In the genomic region with DNA sequence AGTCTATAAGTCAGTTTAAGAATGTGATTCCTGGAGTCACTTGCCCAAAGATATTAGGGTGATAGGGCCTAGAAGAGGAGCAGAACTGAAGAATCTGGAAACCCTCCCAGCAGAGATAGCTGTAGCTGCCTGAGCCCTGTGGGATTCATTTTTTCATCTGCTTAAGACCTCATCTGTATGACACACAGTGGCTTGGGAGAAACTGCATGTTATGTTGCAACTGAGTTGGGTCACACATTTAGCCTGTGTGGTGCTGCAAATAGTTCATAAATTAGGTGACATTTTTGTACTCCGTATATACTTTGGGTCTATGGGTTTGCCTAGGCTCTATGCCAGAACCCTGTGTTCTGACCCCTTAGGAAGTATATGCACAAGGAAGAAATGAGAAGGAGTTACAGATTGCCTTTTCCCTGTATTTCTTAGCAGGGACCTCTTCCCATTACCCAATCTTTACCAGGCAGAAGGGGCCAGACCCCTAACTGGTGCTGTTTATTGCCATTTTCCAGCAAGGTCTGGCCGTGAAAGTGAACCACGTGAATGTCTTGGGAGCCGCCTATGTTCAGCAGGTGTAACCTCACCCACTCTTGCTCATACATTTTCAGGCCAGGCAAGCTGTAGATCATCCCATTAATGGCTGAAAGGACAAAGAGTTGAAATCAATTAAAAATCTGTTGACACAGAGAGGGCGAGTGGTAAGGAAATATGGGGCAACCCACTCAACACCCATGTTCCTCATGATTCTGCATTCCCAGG, we compare ENCODE assay signal across 15 cellular contexts. TPM values are rescaled to one million over a fixed set of nuclear protein-coding genes. Genes with fewer than 3 reads are reported as not detected.
A peak's percentile ranks its signal among the peaks of the same experiment; 100 is the strongest.
DNase-seq lines count a peak whose midpoint lies in the region; ATAC-seq, FAIRE-seq and TF ChIP-seq lines count a peak whose summit lies in the region.
"Had no signal": no experiment of that assay in that cellular context is flagged by ENCODE, and none has a peak within 500 bp of the region (broad histone marks: within the 10 kb centered on the region; RNA-seq: fewer than 3 reads in every experiment).

No MANE protein-coding gene starts in this region.

- FAIRE-seq in H1 (lab: Jason Lieb, UNC) (no peak), pancreas (lab: Jason Lieb, UNC) (no peak)
- FAIRE-seq: GM12878 had no signal

- TF ChIP-seq CTCF in DND-41 (IDR thresholded peaks at IDR 0.05; ENCODE audit: borderline replicate concordance, extremely low read depth, low read length, poor library complexity, severe bottlenecking): no peak
- TF ChIP-seq CTCF in H1 (IDR thresholded peaks at IDR 0.05; ENCODE audit: control extremely low read depth in 1 of 3, insufficient read depth in 1 of 3, low read depth in 1 of 3, low read length in 3 of 3): no peak
- no peak for TF ChIP-seq CTCF in pancreas (IDR thresholded peaks at IDR 0.05)
- TF ChIP-seq CTCF in lower lobe of right lung (IDR thresholded peaks at IDR 0.05): no peak
- no peak for TF ChIP-seq CTCF in natural killer cell (IDR thresholded peaks at IDR 0.05)

- no peak overlapping the region for H4K8ac ChIP-seq in H1 (ENCODE audit: extremely low read depth, insufficient read depth, low read length)

- H2BK5ac ChIP-seq in H1 (ENCODE audit: low read depth, low read length): 0 out of 2 replicates have a peak overlapping the region, but pooled peaks have one; percentile 1

- TF ChIP-seq RAD21 in H1 (IDR thresholded peaks at IDR 0.05 in 1 of 2, conservative IDR thresholded peaks at IDR 0.05 in 1 of 2; ENCODE audit: low read depth in 2 of 2, low read length in 2 of 2): no peak

- H3K27me3 ChIP-seq in DND-41 (ENCODE audit: insufficient read depth, low read length, poor library complexity) (no peaks in the 10 kb centered on the region), H1 (replicated peaks in 1 of 4; ENCODE audit: control insufficient read depth in 3 of 4, extremely low read depth in 1 of 4, insufficient read depth in 3 of 4, low read length in 3 of 4) (no peaks in the 10 kb centered on the region), pancreas (no peaks in the 10 kb centered on the region), lower lobe of right lung (ENCODE audit: low read depth) (no peaks in the 10 kb centered on the region)

- no peak overlapping the region; the same call in 1 of the 2 replicates for H2BK20ac ChIP-seq in H1 (ENCODE audit: low read length)

- no peaks in the 10 kb centered on the region for H3K23me2 ChIP-seq in H1 (ENCODE audit: low read depth, low read length)

- WGBS in H1 (ENCODE audit: extremely low coverage in 1 of 2, insufficient coverage in 1 of 2, insufficient read length in 1 of 2, insufficient replicate concordance in 2 of 2, low coverage in 1 of 2, low lambda C conversion rate in 2 of 2, missing lambda C conversion rate in 1 of 2), 2 experiments: 90% methylated on average over 5 of the region's 5 CpGs; no CpG with 5 or more reads in 1 of the 2 experiments
- 82 to 83% methylated on average over 5 of the region's 5 CpGs for WGBS in pancreas, 2 donors

- H3K9ac ChIP-seq in DND-41 (ENCODE audit: low read depth, low read length) (no peak overlapping the region), H1 (replicated peaks in 1 of 4; ENCODE audit: extremely low read depth in 1 of 4, low read depth in 3 of 4, low read length in 3 of 4) (no peak overlapping the region)

- H2AFZ ChIP-seq in DND-41 (ENCODE audit: low read depth, low read length) (peak overlapping the region; percentile 7; the same call in 1 of the 2 replicates), H1 (ENCODE audit: low read length) (peak overlapping the region; percentile 91)

- H3K4me3 Mint-ChIP-seq in natural killer cell: no peak overlapping the region
- H3K4me3 Mint-ChIP-seq: activated CD4-positive, alpha-beta memory T cell treated with anti-CD3 and anti-CD28 coated beads, Interleukin-2, amount 10 ng/mL, durations not matched to agents 7 days and 5 days had no signal

- no peak overlapping the region for H4K5ac ChIP-seq in H1 (ENCODE audit: insufficient read length, low read depth, low read length)

- H3K9me3 Mint-ChIP-seq in natural killer cell: no peaks in the 10 kb centered on the region
- H3K9me3 Mint-ChIP-seq: activated CD4-positive, alpha-beta memory T cell treated with anti-CD3 and anti-CD28 coated beads, Interleukin-2, amount 10 ng/mL, durations not matched to agents 7 days and 5 days; activated naive CD4-positive, alpha-beta T cell treated with anti-CD3 and anti-CD28 coated beads, Interleukin-2, amount 10 ng/mL, durations not matched to agents 7 days and 5 days; naive thymus-derived CD4-positive, alpha-beta T cell had no signal

- H3K36me3 ChIP-seq in DND-41 (ENCODE audit: insufficient read depth, low read length): no peaks in the 10 kb centered on the region
- no peaks in the 10 kb centered on the region; a peak in 1 of 8 replicates for H3K36me3 ChIP-seq in H1 (ENCODE audit: control insufficient read depth in 2 of 4, insufficient read depth in 4 of 4, low read length in 3 of 4)
- H3K36me3 ChIP-seq in pancreas: no peaks in the 10 kb centered on the region
- no peaks in the 10 kb centered on the region for H3K36me3 ChIP-seq in lower lobe of right lung

- no peaks in the 10 kb centered on the region for H3K79me2 ChIP-seq in DND-41 (ENCODE audit: insufficient read depth, low read length)
- H3K79me2 ChIP-seq in H1 (ENCODE audit: control insufficient read depth in 1 of 2, insufficient read depth in 2 of 2, low read length in 2 of 2): no peaks in the 10 kb centered on the region

- H3K9me3 ChIP-seq in DND-41 (ENCODE audit: insufficient read depth, low read length, severe bottlenecking) (no peaks in the 10 kb centered on the region), H1 (ENCODE audit: insufficient read depth in 2 of 2, low read depth in 1 of 2, low read length in 1 of 2) (no peaks in the 10 kb centered on the region), pancreas (no peaks in the 10 kb centered on the region), lower lobe of right lung (no peaks in the 10 kb centered on the region)

- no peak overlapping the region for H3K18ac ChIP-seq in H1 (ENCODE audit: extremely low read depth, low read length)

- intact Hi-C loops in pancreas (cut with DNase I) (no loop called here), lower lobe of right lung (cut with DNase I) (no loop called here), natural killer cell (cut with micrococcal nuclease) (no loop called here)

- H3K4me3 ChIP-seq in DND-41 (ENCODE audit: low read depth in 1 of 2, low read length in 2 of 2) (no peak overlapping the region), H1 (ENCODE audit: extremely low read depth in 1 of 4, insufficient read depth in 2 of 4, low read depth in 3 of 4, low read length in 4 of 4) (no peak overlapping the region), pancreas (no peak overlapping the region), lower lobe of right lung (no peak overlapping the region)
- H3K4me3 ChIP-seq: GM12878 had no signal

- H4K20me1 ChIP-seq in DND-41 (ENCODE audit: insufficient read depth, low read length) (no peaks in the 10 kb centered on the region), H1 (replicated peaks in 1 of 2; ENCODE audit: control insufficient read depth in 1 of 2, insufficient read depth in 2 of 2, low read length in 2 of 2) (no peaks in the 10 kb centered on the region)

- H2BK12ac ChIP-seq in H1 (ENCODE audit: low read depth, low read length): peak overlapping the region; percentile 20; the same call in 1 of the 2 replicates

- H3K4me1 ChIP-seq in DND-41 (ENCODE audit: insufficient read depth, low read length) (peaks cover 23% of the 10 kb centered on the region), H1 (replicated peaks in 1 of 4; ENCODE audit: control insufficient read depth in 3 of 4, insufficient read depth in 4 of 4, low read length in 3 of 4) (peaks cover 3 to 18% (median 10%) of the 10 kb centered on the region in 4 experiments; a peak in 6 of 7 replicates), pancreas (peaks cover 0 to 26% (median 22%) of the 10 kb centered on the region in 3 donors), lower lobe of right lung (peaks cover 4% of the 10 kb centered on the region)

- no peak overlapping the region for H4K91ac ChIP-seq in H1 (replicated peaks; ENCODE audit: insufficient read length, low read length)

- CTCF ChIA-PET in H1 (lab: Charles Lee; ENCODE audit: partially characterized antibody): interaction anchor here (6.7 kb wide), 1 partner anchor 18 kb away, joined by 36 read pairs; no protein-coding TSS in a partner anchor

- no peak overlapping the region for H2AK5ac ChIP-seq in H1 (ENCODE audit: low read depth, low read length)

- H3K79me1 ChIP-seq in H1 (ENCODE audit: low read depth, low read length): no peaks in the 10 kb centered on the region

- POLR2A ChIA-PET in H1 (lab: Charles Lee; ENCODE audit: partially characterized antibody): interaction anchor here (1.3 kb wide), 1 partner anchor 42 kb away, joined by 3 read pairs; a partner anchor contains a TSS

- H3K23ac ChIP-seq in H1 (ENCODE audit: insufficient read length): no peak overlapping the region

- peak overlapping the region; percentile 17; the same call in 1 of the 2 replicates for H3K27ac ChIP-seq in DND-41 (ENCODE audit: low read length)
- H3K27ac ChIP-seq in H1 (ENCODE audit: low read depth, low read length): no peak overlapping the region
- H3K27ac ChIP-seq in pancreas: peak overlapping the region in 3 of 4 donors; percentile 44 to 82 (median 66)
- no peak overlapping the region for H3K27ac ChIP-seq in lower lobe of right lung

- no peak for TF ChIP-seq POLR2A in H1 (IDR thresholded peaks at IDR 0.05; ENCODE audit: control extremely low read depth in 1 of 2, low read depth in 2 of 2, low read length in 2 of 2)

- no peak for ATAC-seq in DND-41 (ENCODE audit: insufficient read depth, low read depth)
- peak in 2 of 4 donors; percentile 34 to 48 for ATAC-seq in pancreas
- no peak for ATAC-seq in lower lobe of right lung
- no peak for ATAC-seq in natural killer cell
- no peak for ATAC-seq in left lobe of liver
- ATAC-seq: naive thymus-derived CD4-positive, alpha-beta T cell had no signal

- H3K4me1 Mint-ChIP-seq in natural killer cell: peaks cover 6% of the 10 kb centered on the region in 2 donors

- no peak overlapping the region for H3K56ac ChIP-seq in H1 (replicated peaks; ENCODE audit: insufficient read length, low read depth, low read length)

- H3K27me3 Mint-ChIP-seq in natural killer cell (ENCODE audit: low read depth in 2 of 2): peaks cover 8 to 18% of the 10 kb centered on the region in 2 donors
- H3K27me3 Mint-ChIP-seq: activated CD4-positive, alpha-beta memory T cell treated with anti-CD3 and anti-CD28 coated beads, Interleukin-2, amount 10 ng/mL, durations not matched to agents 7 days and 5 days; activated naive CD4-positive, alpha-beta T cell treated with anti-CD3 and anti-CD28 coated beads, Interleukin-2, amount 10 ng/mL, durations not matched to agents 7 days and 5 days; naive thymus-derived CD4-positive, alpha-beta T cell had no signal

- no peak for TF ChIP-seq EP300 in H1 (IDR thresholded peaks at IDR 0.05; ENCODE audit: borderline replicate concordance in 1 of 2, low read depth in 2 of 2, low read length in 2 of 2)

- H2BK15ac ChIP-seq in H1 (ENCODE audit: low read length): no peak overlapping the region

- no peaks in the 10 kb centered on the region for H3K36me3 Mint-ChIP-seq in natural killer cell

- H2BK120ac ChIP-seq in H1 (replicated peaks; ENCODE audit: low read depth, low read length): no peak overlapping the region

- H3K14ac ChIP-seq in H1 (ENCODE audit: insufficient read length): no peak overlapping the region

- no peak overlapping the region for H3K4ac ChIP-seq in H1 (replicated peaks; ENCODE audit: insufficient read length, low read depth, low read length)

- no peak overlapping the region for H3K27ac Mint-ChIP-seq in natural killer cell
- H3K27ac Mint-ChIP-seq: activated CD4-positive, alpha-beta memory T cell treated with anti-CD3 and anti-CD28 coated beads, Interleukin-2, amount 10 ng/mL, durations not matched to agents 7 days and 5 days; naive thymus-derived CD4-positive, alpha-beta T cell had no signal

- H3K4me2 ChIP-seq in DND-41 (ENCODE audit: insufficient read depth, low read length): no peak overlapping the region
- no peak overlapping the region for H3K4me2 ChIP-seq in H1 (ENCODE audit: insufficient read depth in 1 of 2, low read depth in 2 of 2, low read length in 2 of 2)

- DNase-seq in DND-41: no peak
- peak; percentile 15 for DNase-seq in NCI-H146 treated with DMSO at 0.1 percent for 48 hours (lab: John Stamatoyannopoulos, UW; ENCODE audit: unreplicated experiment)
- no peak for DNase-seq in H1 (ENCODE audit: low read depth in 1 of 2, low spot score in 2 of 2)
- DNase-seq in pancreas: no peak
- DNase-seq in lower lobe of right lung: no peak
- no peak for DNase-seq in natural killer cell
- DNase-seq in left lobe of liver (ENCODE audit: low spot score): no peak
- no peak for DNase-seq in RKO (ENCODE audit: low spot score)
- DNase-seq: activated CD4-positive, alpha-beta memory T cell treated with anti-CD3 and anti-CD28 coated beads, Interleukin-2, amount 10 ng/mL, durations not matched to agents 7 days and 5 days; activated naive CD4-positive, alpha-beta T cell treated with anti-CD3 and anti-CD28 coated beads, Interleukin-2, amount 10 ng/mL, durations not matched to agents 7 days and 5 days; dermis blood vessel endothelial cell; naive thymus-derived CD4-positive, alpha-beta T cell; NCI-H2171 treated with DMSO at 0.1 percent for 48 hours; stimulated activated CD4-positive, alpha-beta T cell treated with anti-CD3 and anti-CD28 coated beads, Interleukin-2, amount 100 ng/mL, for 24 hours had no signal

RNA-seq across cellular contexts. Expression of a gene that starts 41.9 kb away (rescaled TPM):
- total RNA-seq in H1 (2021; fragmentation: NEBNext Ultra II Directional; extraction: Animal tissue kit (Norgen Biotek cat#: 25700)): 22.5 and 23.2 TPM in 2 replicates
- polyA plus RNA-seq in H1 (2011; rRNA removed) (18.4 and 21.2 TPM in 2 replicates), pancreas (10 to 100 TPM; 10.0 to 10.1 TPM)
- polyA plus RNA-seq in H1 (2011; cell fraction: cytosol; rRNA removed): 19.7 TPM
- 13.0 TPM for polyA plus RNA-seq in H1 (2011; cell fraction: nucleus; rRNA removed)
- polyA plus RNA-seq in H1 (2012, experiment 1 of 2): 8.7 to 14.7 TPM (median 11.7 TPM) in 4 replicates
- polyA plus RNA-seq in H1 (2012, experiment 2 of 2): 2.7 TPM
- polyA plus RNA-seq in H1 (2013, experiment 1 of 2): 24.8 TPM
- 30.6 TPM for polyA plus RNA-seq in H1 (2013, experiment 2 of 2)
- 38.0 and 48.9 TPM in 2 replicates for polyA minus RNA-seq in H1 (2011; rRNA and poly(A)+ RNA removed)
- 15.7 TPM for polyA minus RNA-seq in H1 (2011; cell fraction: cytosol; rRNA and poly(A)+ RNA removed)
- polyA minus RNA-seq in H1 (2011; cell fraction: nucleus; rRNA and poly(A)+ RNA removed): 23.6 TPM
- total RNA-seq in pancreas (1 to 10 TPM; 3.7 to 9.2 (median 6.7) TPM), lower lobe of right lung (11.1 TPM), natural killer cell (1 to 10 TPM; 5.0 to 6.3 (median 5.3) TPM), left lobe of liver (9.1 TPM)

RNA-seq across cellular contexts. Expression of a gene that starts 58.6 kb away (rescaled TPM):
- total RNA-seq in H1 (2021; fragmentation: NEBNext Ultra II Directional; extraction: Animal tissue kit (Norgen Biotek cat#: 25700)): 0.04 TPM in 1 of 2 replicates, not detected in the other
- polyA plus RNA-seq in H1 (2011; rRNA removed) (0.02 and 0.06 TPM in 2 replicates), pancreas (1 to 10 TPM; 3.0 to 5.8 TPM)
- 0.01 TPM for polyA plus RNA-seq in H1 (2011; cell fraction: cytosol; rRNA removed)
- polyA plus RNA-seq in H1 (2011; cell fraction: nucleus; rRNA removed): 0.10 TPM
- polyA plus RNA-seq in H1 (2012, experiment 1 of 2): 0.03 to 0.07 TPM (median 0.05 TPM) in 4 replicates
- polyA plus RNA-seq in H1 (2012, experiment 2 of 2): not detected
- polyA plus RNA-seq in H1 (2013, experiment 1 of 2): 0.24 TPM
- 0.11 TPM for polyA plus RNA-seq in H1 (2013, experiment 2 of 2)
- 0.03 and 0.05 TPM in 2 replicates for polyA minus RNA-seq in H1 (2011; rRNA and poly(A)+ RNA removed)
- not detected for polyA minus RNA-seq in H1 (2011; cell fraction: cytosol; rRNA and poly(A)+ RNA removed)
- polyA minus RNA-seq in H1 (2011; cell fraction: nucleus; rRNA and poly(A)+ RNA removed): 0.20 TPM
- total RNA-seq in pancreas (1 to 10 TPM in 5 of 6 donors, under 1 TPM in 1; 0.94 to 9.0 (median 6.1) TPM), lower lobe of right lung (4.2 TPM), natural killer cell (1 to 10 TPM in 1 of 3 donors, under 1 TPM in 2; 0.02 to 1.7 (median 0.45) TPM), left lobe of liver (174 TPM)
- total RNA-seq: dermis blood vessel endothelial cell had no signal

Comparison
In these comparisons a context has a peak if more than half of its experiments do, and no peak if none do; other contexts are left out.
1. H3K27ac ChIP-seq: peak in DND-41 (single experiment) and pancreas (3 of 4); none in H1 (single experiment) and lower lobe of right lung (single experiment).
2. RNA of a gene that starts 58.6 kb away (total RNA-seq): 174 TPM in left lobe of liver (single experiment); 0.94 to 9.0 TPM in pancreas, 4.2 TPM in lower lobe of right lung (single experiment), 0.02 to 1.7 TPM in natural killer cell and 0.04 TPM in H1; every median in the first group is over 10 times any median in the second.